Comparison of ENCODE assay signal across 27 cellular contexts in genomic region chr6:103674790-103675189, GRCh38.
"Had no signal": no experiment of that assay in that cellular context is flagged by ENCODE, and none has a peak within 500 bp of the region (broad histone marks: within the 10 kb centered on the region; RNA-seq: fewer than 3 reads in every experiment).

No MANE protein-coding gene starts in this region.

- H3K9me3 Mint-ChIP-seq: dendritic cell treated with granulocyte-macrophage colony-stimulating factor and Interleukin-4, amounts not matched to agents 40 ng/mL and 50 ng/mL, for 4 days had no signal

- H3K36me3 ChIP-seq: esophagus squamous epithelium, gastrocnemius medialis, heart right ventricle, left lung, lower lobe of right lung had no signal

- H3K27me3 ChIP-seq: esophagus squamous epithelium, gastrocnemius medialis, heart right ventricle, left lung had no signal

- H3K27ac ChIP-seq: epithelial cell of prostate, esophagus squamous epithelium, gastrocnemius medialis, heart right ventricle, left lung, lower lobe of right lung had no signal

- H3K4me1 Mint-ChIP-seq: endodermal cell, mesothelial cell of epicardium had no signal

- ATAC-seq: effector memory CD8-positive, alpha-beta T cell; esophagus mucosa; gastrocnemius medialis; heart right ventricle; left cardiac atrium; left lung; left ventricle myocardium superior; lower lobe of right lung; mucosa of descending colon had no signal

- H3K4me3 ChIP-seq: esophagus squamous epithelium, gastrocnemius medialis, heart right ventricle, left lung, lower lobe of right lung, mucosa of descending colon had no signal

- H3K36me3 Mint-ChIP-seq: mesothelial cell of epicardium, naive B cell had no signal

- H3K27ac Mint-ChIP-seq: dendritic cell treated with granulocyte-macrophage colony-stimulating factor and Interleukin-4, amounts not matched to agents 40 ng/mL and 50 ng/mL, for 4 days; effector memory CD8-positive, alpha-beta T cell; endodermal cell; mesothelial cell of epicardium had no signal

- H3K4me3 Mint-ChIP-seq: dendritic cell treated with granulocyte-macrophage colony-stimulating factor and Interleukin-4, amounts not matched to agents 40 ng/mL and 50 ng/mL, for 4 days; effector memory CD8-positive, alpha-beta T cell; endodermal cell; mesothelial cell of epicardium; naive B cell had no signal

- DNase-seq: cortex of kidney; effector CD8-positive, alpha-beta T cell; effector memory CD8-positive, alpha-beta T cell; endodermal cell; erythroblast; esophagus squamous epithelium; foreskin fibroblast; foreskin melanocyte; gastrocnemius medialis; glutamatergic neuron; head of caudate nucleus; heart right ventricle; hippocampal formation; left cardiac atrium; left lung; left ventricle myocardium superior; lower lobe of right lung; mesenchymal stem cell; mucosa of descending colon; naive B cell had no signal

- H3K27me3 Mint-ChIP-seq: dendritic cell treated with granulocyte-macrophage colony-stimulating factor and Interleukin-4, amounts not matched to agents 40 ng/mL and 50 ng/mL, for 4 days; effector memory CD8-positive, alpha-beta T cell; naive B cell had no signal

- FAIRE-seq: endometrium, islet of Langerhans, keratinocyte had no signal

- H3K9me3 ChIP-seq: esophagus squamous epithelium, gastrocnemius medialis, lower lobe of right lung, mucosa of descending colon had no signal

- H3K4me1 ChIP-seq: esophagus squamous epithelium, gastrocnemius medialis, heart right ventricle, left lung, lower lobe of right lung had no signal
